Comparison of ENCODE assay signal across 1 cellular context in the genomic region with DNA sequence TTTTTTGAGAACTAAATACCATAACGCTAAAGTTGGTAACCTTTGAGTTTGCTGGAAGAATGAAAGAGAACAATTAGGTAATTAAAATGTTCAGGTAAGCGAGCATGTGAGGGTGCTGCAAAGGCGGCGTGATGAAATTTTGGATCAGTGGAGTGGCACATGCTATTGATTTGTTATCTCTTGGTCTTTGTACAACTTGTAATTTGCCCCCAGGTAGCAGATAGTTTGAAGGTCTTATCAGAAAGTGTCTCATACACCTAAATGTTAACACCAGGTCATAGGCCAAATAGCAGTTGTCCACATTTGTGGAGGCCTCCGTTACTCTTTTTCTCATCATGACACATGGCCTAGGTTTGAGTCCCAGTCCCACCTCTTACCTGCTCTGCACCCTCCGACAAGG.
TF ChIP-seq lines count a peak whose summit lies in the region.

No MANE protein-coding gene starts in this region.

TF ChIP-seq in K562, 482 proteins besides CTCF, POLR2A, EP300 and RAD21:
- TF ChIP-seq, protein P1, sequence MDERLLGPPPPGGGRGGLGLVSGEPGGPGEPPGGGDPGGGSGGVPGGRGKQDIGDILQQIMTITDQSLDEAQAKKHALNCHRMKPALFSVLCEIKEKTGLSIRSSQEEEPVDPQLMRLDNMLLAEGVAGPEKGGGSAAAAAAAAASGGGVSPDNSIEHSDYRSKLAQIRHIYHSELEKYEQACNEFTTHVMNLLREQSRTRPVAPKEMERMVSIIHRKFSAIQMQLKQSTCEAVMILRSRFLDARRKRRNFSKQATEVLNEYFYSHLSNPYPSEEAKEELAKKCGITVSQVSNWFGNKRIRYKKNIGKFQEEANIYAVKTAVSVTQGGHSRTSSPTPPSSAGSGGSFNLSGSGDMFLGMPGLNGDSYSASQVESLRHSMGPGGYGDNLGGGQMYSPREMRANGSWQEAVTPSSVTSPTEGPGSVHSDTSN (CRISPR knock-in tag; IDR thresholded peaks at IDR 0.05; ENCODE audit: low read depth), result no peak
- TF ChIP-seq, protein P1 (tag; conservative IDR thresholded peaks at IDR 0.05; ENCODE audit: low read depth), result no peak
- TF ChIP-seq MIER1 (IDR thresholded peaks at IDR 0.05; ENCODE audit: low read depth), result no peak
- no peak for TF ChIP-seq SETDB1 (IDR thresholded peaks at IDR 0.05; ENCODE audit: low read length)
- TF ChIP-seq RAD51 (IDR thresholded peaks at IDR 0.05; ENCODE audit: borderline replicate concordance, low read depth), result no peak
- TF ChIP-seq MCM3 (IDR thresholded peaks at IDR 0.05), result no peak
- TF ChIP-seq PCBP1 (IDR thresholded peaks at IDR 0.05; ENCODE audit: low read depth, low read length, poor library complexity, severe bottlenecking), result no peak
- no peak for TF ChIP-seq OTX1 (CRISPR knock-in tag; IDR thresholded peaks at IDR 0.05)
- no peak for TF ChIP-seq STAT5B (CRISPR knock-in tag; IDR thresholded peaks at IDR 0.05)
